10 cellular contexts compared by ENCODE assay signal in genomic region chr1:32743380-32744062, GRCh38. TPM values are rescaled to one million over a fixed set of nuclear protein-coding genes. Genes with fewer than 3 reads are reported as not detected.
DNase-seq lines count a peak whose midpoint lies in the region; ATAC-seq and TF ChIP-seq lines count a peak whose summit lies in the region.
"Had no signal": no experiment of that assay in that cellular context is flagged by ENCODE, and none has a peak within 500 bp of the region (broad histone marks: within the 10 kb centered on the region; RNA-seq: fewer than 3 reads in every experiment).

No MANE protein-coding gene starts in this region.

- no peak for TF ChIP-seq EP300 in esophagus muscularis mucosa (IDR thresholded peaks at IDR 0.05)

- H3K4me3 ChIP-seq in Peyer's patch (peak overlapping the region in 3 of 4 donors; percentile 55 to 86 (median 73)), esophagus muscularis mucosa (peak overlapping the region; percentile 82 to 91 (median 88)), neural progenitor cell (no peak overlapping the region), Karpas-422 (ENCODE audit: low read length) (no peak overlapping the region)

- peaks cover 15% of the 10 kb centered on the region for H3K27me3 Mint-ChIP-seq in neural progenitor cell (ENCODE audit: insufficient read depth, low read depth)
- peaks cover 33% of the 10 kb centered on the region for H3K27me3 Mint-ChIP-seq in activated T-cell treated with anti-CD3 and anti-CD28 coated beads, Interleukin-2, amount 50 U/mL, for 24 hours
- H3K27me3 Mint-ChIP-seq in activated CD8-positive, alpha-beta memory T cell treated with anti-CD3 and anti-CD28 coated beads, Interleukin-2, amount 10 ng/mL, durations not matched to agents 7 days and 5 days, result peaks cover 42% of the 10 kb centered on the region

- no peaks in the 10 kb centered on the region for H3K27me3 ChIP-seq in Peyer's patch
- H3K27me3 ChIP-seq in esophagus muscularis mucosa, result no peaks in the 10 kb centered on the region
- H3K27me3 ChIP-seq in neural progenitor cell, result peaks cover 14% of the 10 kb centered on the region
- H3K27me3 ChIP-seq in Karpas-422 (ENCODE audit: low read length), result no peaks in the 10 kb centered on the region

- WGBS in esophagus muscularis mucosa, result 30% methylated on average over 5 of the region's 5 CpGs

- no peak overlapping the region for H2AFZ ChIP-seq in neural progenitor cell (replicated peaks)
- no peak overlapping the region for H2AFZ ChIP-seq in Karpas-422 (ENCODE audit: low read length)

- CTCF ChIA-PET in activated CD8-positive, alpha-beta memory T cell treated with anti-CD3 and anti-CD28 coated beads, Interleukin-2, amount 10 ng/mL, durations not matched to agents 7 days and 5 days (lab: Charles Lee), result interaction anchor here (0.6 to 3.0 kb wide), 3 partner anchors 31 to 34 kb away, joined by 3 to 15 read pairs (median 4); no protein-coding TSS in a partner anchor

- H3K79me2 ChIP-seq in neural progenitor cell (ENCODE audit: low read depth) (no peaks in the 10 kb centered on the region), Karpas-422 (ENCODE audit: low read length) (no peaks in the 10 kb centered on the region)

- TF ChIP-seq CTCF in C4-2B (conservative IDR thresholded peaks at IDR 0.05) (no peak), Peyer's patch (IDR thresholded peaks at IDR 0.05) (no peak), esophagus muscularis mucosa (IDR thresholded peaks at IDR 0.05) (no peak), neural progenitor cell (IDR thresholded peaks at IDR 0.05) (no peak)

- H3K27ac Mint-ChIP-seq in neural progenitor cell, result no peak overlapping the region
- no peak overlapping the region for H3K27ac Mint-ChIP-seq in activated T-cell treated with anti-CD3 and anti-CD28 coated beads, Interleukin-2, amount 50 U/mL, for 24 hours
- H3K27ac Mint-ChIP-seq in activated CD8-positive, alpha-beta memory T cell treated with anti-CD3 and anti-CD28 coated beads, Interleukin-2, amount 10 ng/mL, durations not matched to agents 7 days and 5 days, result no peak overlapping the region
- H3K27ac Mint-ChIP-seq: stimulated activated naive CD8-positive, alpha-beta T cell treated with anti-CD3 and anti-CD28 coated beads, Interleukin-15, amount 100 ng/mL, for 72 hours had no signal

- no peak for ATAC-seq in activated CD8-positive, alpha-beta memory T cell treated with anti-CD3 and anti-CD28 coated beads, Interleukin-2, amount 10 ng/mL, durations not matched to agents 7 days and 5 days
- ATAC-seq: stimulated activated naive CD8-positive, alpha-beta T cell treated with anti-CD3 and anti-CD28 coated beads, Interleukin-15, amount 100 ng/mL, for 72 hours had no signal

- H3K27ac ChIP-seq in C4-2B, result peak overlapping the region; percentile 99
- H3K27ac ChIP-seq in Peyer's patch, result peak overlapping the region in 3 of 4 donors; percentile 95 to 98 (median 97)
- peak overlapping the region; percentile 92 to 96 (median 94) for H3K27ac ChIP-seq in esophagus muscularis mucosa (replicated peaks in 1 of 4)
- H3K27ac ChIP-seq in neural progenitor cell, result no peak overlapping the region
- H3K27ac ChIP-seq in Karpas-422 (ENCODE audit: low read length), result no peak overlapping the region

- H4K20me1 ChIP-seq in neural progenitor cell (ENCODE audit: low read depth) (peaks cover 13% of the 10 kb centered on the region), Karpas-422 (ENCODE audit: insufficient read depth, low read depth, low read length) (0 out of 2 replicates have a peak, but pooled peaks cover 3% of the 10 kb centered on the region)

- no peaks in the 10 kb centered on the region for H3K9me3 Mint-ChIP-seq in neural progenitor cell
- no peaks in the 10 kb centered on the region for H3K9me3 Mint-ChIP-seq in activated T-cell treated with anti-CD3 and anti-CD28 coated beads, Interleukin-2, amount 50 U/mL, for 24 hours
- H3K9me3 Mint-ChIP-seq in activated CD8-positive, alpha-beta memory T cell treated with anti-CD3 and anti-CD28 coated beads, Interleukin-2, amount 10 ng/mL, durations not matched to agents 7 days and 5 days (ENCODE audit: low read depth), result no peaks in the 10 kb centered on the region
- H3K9me3 Mint-ChIP-seq: stimulated activated naive CD8-positive, alpha-beta T cell treated with anti-CD3 and anti-CD28 coated beads, Interleukin-15, amount 100 ng/mL, for 72 hours had no signal

- H3K36me3 ChIP-seq in Peyer's patch (peaks cover 0 to 7% (median 0%) of the 10 kb centered on the region in 3 donors), esophagus muscularis mucosa (no peaks in the 10 kb centered on the region), neural progenitor cell (no peaks in the 10 kb centered on the region), Karpas-422 (ENCODE audit: insufficient read depth, low read length) (no peaks in the 10 kb centered on the region)

- DNase-seq in Peyer's patch, result no peak
- DNase-seq in esophagus muscularis mucosa (ENCODE audit: extremely low spot score), result no peak
- DNase-seq in neural progenitor cell (ENCODE audit: low spot score), result no peak
- DNase-seq in activated T-cell treated with anti-CD3 and anti-CD28 coated beads, Interleukin-2, amount 50 U/mL, for 24 hours, result no peak
- no peak for DNase-seq in DMS79 treated with DMSO at 0.1 percent for 48 hours (lab: John Stamatoyannopoulos, UW)
- DNase-seq in activated CD8-positive, alpha-beta memory T cell treated with anti-CD3 and anti-CD28 coated beads, Interleukin-2, amount 10 ng/mL, durations not matched to agents 7 days and 5 days, result no peak
- no peak for DNase-seq in Karpas-422
- DNase-seq: activated T-cell treated with anti-CD3 and anti-CD28 coated beads, Interleukin-2, amount 50 U/mL, for 48 hours; stimulated activated naive CD8-positive, alpha-beta T cell treated with anti-CD3 and anti-CD28 coated beads, Interleukin-15, amount 100 ng/mL, for 72 hours had no signal

- H3K4me1 ChIP-seq in Peyer's patch (peaks cover 0 to 27% (median 6%) of the 10 kb centered on the region in 4 donors), esophagus muscularis mucosa (peaks cover 24 to 38% (median 30%) of the 10 kb centered on the region in 4 donors), neural progenitor cell (peaks cover 30% of the 10 kb centered on the region), Karpas-422 (ENCODE audit: low read length) (no peaks in the 10 kb centered on the region)

- H3K9me3 ChIP-seq in Peyer's patch (no peaks in the 10 kb centered on the region), esophagus muscularis mucosa (no peaks in the 10 kb centered on the region), neural progenitor cell (ENCODE audit: low read depth) (no peaks in the 10 kb centered on the region), Karpas-422 (ENCODE audit: low read length) (no peaks in the 10 kb centered on the region)

- H3K9ac ChIP-seq in neural progenitor cell (no peak overlapping the region), Karpas-422 (ENCODE audit: low read length) (no peak overlapping the region)

- no peaks in the 10 kb centered on the region for H3K9me2 ChIP-seq in Karpas-422 (replicated peaks; ENCODE audit: insufficient read depth, low read length)

- H3K4me3 Mint-ChIP-seq in neural progenitor cell, result peak overlapping the region; percentile 83
- H3K4me3 Mint-ChIP-seq in activated T-cell treated with anti-CD3 and anti-CD28 coated beads, Interleukin-2, amount 50 U/mL, for 24 hours, result no peak overlapping the region
- no peak overlapping the region for H3K4me3 Mint-ChIP-seq in activated CD8-positive, alpha-beta memory T cell treated with anti-CD3 and anti-CD28 coated beads, Interleukin-2, amount 10 ng/mL, durations not matched to agents 7 days and 5 days

- H3K36me3 Mint-ChIP-seq in neural progenitor cell, result no peaks in the 10 kb centered on the region
- no peaks in the 10 kb centered on the region for H3K36me3 Mint-ChIP-seq in activated T-cell treated with anti-CD3 and anti-CD28 coated beads, Interleukin-2, amount 50 U/mL, for 24 hours (ENCODE audit: low read depth)
- no peaks in the 10 kb centered on the region for H3K36me3 Mint-ChIP-seq in activated CD8-positive, alpha-beta memory T cell treated with anti-CD3 and anti-CD28 coated beads, Interleukin-2, amount 10 ng/mL, durations not matched to agents 7 days and 5 days

- TF ChIP-seq POLR2A in Peyer's patch (IDR thresholded peaks at IDR 0.05) (no peak), esophagus muscularis mucosa (IDR thresholded peaks at IDR 0.05; ENCODE audit: low read depth) (no peak)

- intact Hi-C loops in esophagus muscularis mucosa (cut with DNase I), result no loop called here

- peaks cover 41% of the 10 kb centered on the region for H3F3A ChIP-seq in neural progenitor cell (ENCODE audit: low read depth)

- peaks cover 17% of the 10 kb centered on the region for H3K4me1 Mint-ChIP-seq in neural progenitor cell
- H3K4me1 Mint-ChIP-seq in activated T-cell treated with anti-CD3 and anti-CD28 coated beads, Interleukin-2, amount 50 U/mL, for 24 hours (ENCODE audit: low read depth), result no peaks in the 10 kb centered on the region
- H3K4me1 Mint-ChIP-seq in activated CD8-positive, alpha-beta memory T cell treated with anti-CD3 and anti-CD28 coated beads, Interleukin-2, amount 10 ng/mL, durations not matched to agents 7 days and 5 days, result peaks cover 2% of the 10 kb centered on the region
- H3K4me1 Mint-ChIP-seq: stimulated activated naive CD8-positive, alpha-beta T cell treated with anti-CD3 and anti-CD28 coated beads, Interleukin-15, amount 100 ng/mL, for 72 hours had no signal

- peak overlapping the region; percentile 97 for H3K4me2 ChIP-seq in neural progenitor cell
- H3K4me2 ChIP-seq in Karpas-422 (ENCODE audit: low read depth, low read length, poor library complexity, severe bottlenecking), result no peak overlapping the region

RNA-seq across cellular contexts. Expression of gene SYNC, which starts 41.0 kb away (rescaled TPM):
- total RNA-seq in Peyer's patch, result 10 to 100 TPM in 1 of 4 donors, 1 to 10 TPM in 3; 8.3 to 19.8 (median 9.2) TPM
- 100 to 1,000 TPM; 111 to 201 (median 153) TPM for total RNA-seq in esophagus muscularis mucosa
- not detected in 2 replicates for total RNA-seq in neural progenitor cell (ENCODE audit: low replicate concordance)
- total RNA-seq in activated CD8-positive, alpha-beta memory T cell treated with anti-CD3 and anti-CD28 coated beads, Interleukin-2, amount 10 ng/mL, durations not matched to agents 7 days and 5 days, result not detected
- total RNA-seq in Karpas-422 (2014; rRNA removed; shearing (Covaris generic); ENCODE audit: low replicate concordance), result not detected in 2 replicates

Comparison
In these comparisons a context has a peak if more than half of its experiments do, and no peak if none do; other contexts are left out.
1. H3K27ac ChIP-seq: peak in C4-2B (single experiment), Peyer's patch (3 of 4) and esophagus muscularis mucosa (4 of 4); none in neural progenitor cell (single experiment) and Karpas-422 (single experiment).
2. H3K4me3 ChIP-seq: peak in Peyer's patch (3 of 4) and esophagus muscularis mucosa (4 of 4); none in neural progenitor cell (single experiment) and Karpas-422 (single experiment).